In the genomic region with DNA sequence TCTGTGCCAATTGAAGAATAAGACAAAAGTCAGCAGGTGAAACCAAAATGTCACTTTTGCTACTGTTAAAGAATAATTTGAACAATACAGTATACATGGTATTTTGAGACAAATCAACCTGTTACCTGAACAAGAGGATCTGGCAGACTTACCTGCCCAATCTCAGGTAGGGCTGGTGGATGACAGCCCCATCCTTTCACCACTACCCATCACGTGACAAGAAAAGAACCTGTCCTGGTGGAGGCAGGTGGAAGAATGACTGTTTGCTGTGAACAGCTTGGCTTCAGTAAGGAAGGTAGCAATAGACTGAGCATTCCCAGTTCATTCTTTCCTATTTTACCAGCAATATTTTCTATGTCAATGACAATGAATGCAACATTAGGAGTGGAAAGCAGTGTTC, we compare ENCODE assay signal across 7 cellular contexts.
"Had no signal": no experiment of that assay in that cellular context is flagged by ENCODE, and none has a peak within 500 bp of the region (broad histone marks: within the 10 kb centered on the region; RNA-seq: fewer than 3 reads in every experiment).

No MANE protein-coding gene starts in this region.

- H3K4me2 ChIP-seq: GM23338 had no signal

- FAIRE-seq: H1, H54, HTR-8/SVneo had no signal

- ATAC-seq: GM23338 had no signal

- DNase-seq: H9, HCEC 1CT, KG1 had no signal

- H3K4me3 ChIP-seq: GM23338 had no signal

- H2AFZ ChIP-seq: GM23338 had no signal
